ENCODE assay signal across 9 cellular contexts in the genomic region with DNA sequence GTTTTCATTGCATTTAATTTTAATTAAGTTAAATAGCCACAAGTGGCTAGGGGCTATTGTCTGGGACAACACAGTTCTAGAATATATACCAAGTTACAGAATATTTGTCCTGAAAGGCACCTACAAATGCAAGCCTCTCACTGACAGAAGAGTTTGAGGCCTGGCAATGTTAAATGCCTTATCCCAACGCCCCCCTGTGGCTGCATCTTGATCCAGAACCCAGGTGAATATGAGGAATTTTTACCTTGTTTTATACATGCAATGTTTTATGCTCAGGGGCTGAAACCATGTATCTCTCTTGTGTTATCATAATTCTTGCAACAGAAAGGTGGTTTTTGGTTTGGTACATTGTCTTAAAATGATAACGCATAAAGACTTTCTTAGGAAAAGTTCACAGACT.
DNase-seq lines count a peak whose midpoint lies in the region; ATAC-seq, FAIRE-seq and TF ChIP-seq lines count a peak whose summit lies in the region.
"Had no signal": no experiment of that assay in that cellular context is flagged by ENCODE, and none has a peak within 500 bp of the region (broad histone marks: within the 10 kb centered on the region; RNA-seq: fewer than 3 reads in every experiment).

No MANE protein-coding gene starts in this region.

- no peak for FAIRE-seq in GM12892 (lab: Jason Lieb, UNC)
- FAIRE-seq: RCC 7860 had no signal

- TF ChIP-seq CTCF in 22Rv1 (IDR thresholded peaks at IDR 0.05) (peak; percentile 59), OCI-LY7 (conservative IDR thresholded peaks at IDR 0.05; ENCODE audit: low read length) (peak; percentile 70)

- H3K27ac ChIP-seq in 22Rv1, result no peak overlapping the region
- H3K27ac ChIP-seq in OCI-LY7 (ENCODE audit: low read depth, low read length, poor library complexity, severe bottlenecking), result no peak overlapping the region

- BruUV-seq in OCI-LY7 (replicated peaks; lab: Mats Ljungman, UMichigan), result no TSS peak

- no peak overlapping the region for H3K4me2 ChIP-seq in OCI-LY7 (ENCODE audit: low read length)

- no peaks in the 10 kb centered on the region for H3K9me2 ChIP-seq in OCI-LY7 (ENCODE audit: insufficient read depth, low read length)

- H3K4me3 ChIP-seq in OCI-LY7 (ENCODE audit: low read depth, low read length, poor library complexity, severe bottlenecking), result no peak overlapping the region

- H3K4me1 ChIP-seq in OCI-LY7 (ENCODE audit: insufficient read depth, low read length, poor library complexity, severe bottlenecking), result no peaks in the 10 kb centered on the region

- ATAC-seq in HG02571 (IDR thresholded peaks at IDR 0.05; ENCODE audit: unreplicated experiment), result no peak
- ATAC-seq in GM21423 (IDR thresholded peaks at IDR 0.05; ENCODE audit: unreplicated experiment), result no peak

- H3K79me2 ChIP-seq in OCI-LY7 (ENCODE audit: insufficient read depth, low read depth, low read length), result no peaks in the 10 kb centered on the region

- POLR2A ChIA-PET in OCI-LY7 (lab: Charles Lee), result no interaction called here

- no peak overlapping the region for H2AFZ ChIP-seq in OCI-LY7 (ENCODE audit: low read length)

- no peak for TF ChIP-seq POLR2A in GM12892 (IDR thresholded peaks at IDR 0.05; ENCODE audit: low read depth, low read length)

- intact Hi-C loops in OCI-LY7 (cut with micrococcal nuclease; ENCODE audit: unreplicated experiment), result no loop called here

- DNase-seq in ELR (ENCODE audit: low read depth) (peak; percentile 57), OCI-LY7 (ENCODE audit: low spot score) (peak; percentile 37), glomerular visceral epithelial cell (ENCODE audit: extremely low spot score) (peak; percentile 39), foreskin melanocyte (no peak), GM12892 (ENCODE audit: insufficient read length) (no peak)

- H3K9me3 ChIP-seq in OCI-LY7 (ENCODE audit: low read length), result no peaks in the 10 kb centered on the region

- no peaks in the 10 kb centered on the region for H4K20me1 ChIP-seq in OCI-LY7 (ENCODE audit: insufficient read depth, low read length)

- H3K36me3 ChIP-seq in OCI-LY7 (ENCODE audit: insufficient read depth, low read length), result no peaks in the 10 kb centered on the region

- CTCF ChIA-PET in OCI-LY7 (lab: Charles Lee; ENCODE audit: unreplicated experiment), result no interaction called here

Comparison
In these comparisons a context has a peak if more than half of its experiments do, and no peak if none do; other contexts are left out.
1. DNase-seq: peak in ELR (single experiment), OCI-LY7 (single experiment) and glomerular visceral epithelial cell (single experiment); none in foreskin melanocyte (single experiment) and GM12892 (single experiment).